ENCODE assay signal across 23 cellular contexts in the genomic region with DNA sequence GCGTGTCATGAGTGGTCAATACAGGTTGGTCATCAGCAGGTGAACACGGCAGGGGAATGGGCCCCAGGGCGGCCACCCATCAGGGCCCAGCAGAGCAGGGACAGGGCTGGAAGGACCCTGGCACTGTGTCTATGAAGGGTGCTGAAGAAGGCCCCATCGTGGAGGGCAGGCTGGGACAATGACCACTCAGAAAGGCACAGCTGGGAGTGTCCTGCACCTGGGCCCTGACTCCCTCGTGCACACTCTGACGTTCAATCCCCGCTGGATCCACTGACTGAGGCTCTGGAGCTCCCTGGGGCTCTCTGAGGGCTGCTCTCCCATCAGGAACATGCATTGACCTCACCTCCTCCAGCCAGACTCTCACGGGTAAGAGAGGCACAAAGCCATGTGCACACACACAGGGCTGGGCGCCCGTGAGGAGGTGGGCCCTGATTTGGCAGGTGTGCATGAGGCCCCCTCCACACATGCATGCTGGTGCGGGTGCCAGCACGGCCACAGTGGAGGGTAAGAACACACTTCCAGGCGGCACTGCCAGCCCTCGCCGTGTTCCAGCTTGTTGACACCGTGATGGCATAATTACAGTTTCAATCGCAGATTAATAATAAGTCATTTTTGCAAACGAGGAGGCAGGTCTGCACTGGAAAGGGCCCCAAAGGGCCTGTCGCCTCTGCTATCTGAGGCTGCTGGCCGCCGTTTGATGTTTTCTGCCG. TPM values are rescaled to one million over a fixed set of nuclear protein-coding genes. Genes with fewer than 3 reads are reported as not detected.
A peak's percentile ranks its signal among the peaks of the same experiment; 100 is the strongest.
DNase-seq lines count a peak whose midpoint lies in the region; ATAC-seq and TF ChIP-seq lines count a peak whose summit lies in the region.
"Had no signal": no experiment of that assay in that cellular context is flagged by ENCODE, and none has a peak within 500 bp of the region (broad histone marks: within the 10 kb centered on the region; RNA-seq: fewer than 3 reads in every experiment).

No MANE protein-coding gene starts in this region.

- no peak for TF ChIP-seq CTCF in coronary artery (IDR thresholded peaks at IDR 0.05)

- no peak overlapping the region for H2BK12ac ChIP-seq in neuronal stem cell (ENCODE audit: low read length)

- ATAC-seq in sciatic nerve (no peak), GM21381 (IDR thresholded peaks at IDR 0.05; ENCODE audit: unreplicated experiment) (no peak)
- ATAC-seq: body of pancreas; CD8-positive, alpha-beta T cell; lower lobe of right lung; pancreas had no signal

- peaks cover 0 to 6% (median 0%) of the 10 kb centered on the region in 3 experiments for H3K27me3 ChIP-seq in neuronal stem cell (ENCODE audit: control insufficient read depth in 3 of 3, insufficient read depth in 3 of 3, low read depth in 1 of 3, low read length in 3 of 3)
- H3K27me3 ChIP-seq: body of pancreas, pancreas, transverse colon had no signal

- peaks cover 25 to 30% of the 10 kb centered on the region in 2 donors for H3K4me1 ChIP-seq in neuronal stem cell (ENCODE audit: control insufficient read depth in 2 of 2, insufficient read depth in 1 of 2, low read depth in 1 of 2, low read length in 2 of 2)
- H3K4me1 ChIP-seq: pancreas had no signal

- H2BK5ac ChIP-seq in neuronal stem cell (ENCODE audit: low read length): no peak overlapping the region

- no CpG with 5 or more reads among the region's 22 CpGs for WGBS in neuronal stem cell (ENCODE audit: extremely low coverage in 2 of 2, insufficient read length in 2 of 2, insufficient replicate concordance in 1 of 2), 2 donors

- H3K23ac ChIP-seq in neuronal stem cell (ENCODE audit: low read depth, low read length, poor library complexity): peak overlapping the region; percentile 70

- H3K4ac ChIP-seq in neuronal stem cell (ENCODE audit: low read length): peak overlapping the region; percentile 71

- H3K9ac ChIP-seq in neuronal stem cell (ENCODE audit: low read depth, low read length, poor library complexity): no peak overlapping the region
- H3K9ac ChIP-seq: GM23248 had no signal

- no peak overlapping the region for H3K4me2 ChIP-seq in neuronal stem cell (ENCODE audit: insufficient read depth, low read length, poor library complexity, severe bottlenecking)
- H3K4me2 ChIP-seq: PC-9 had no signal

- H3K27ac ChIP-seq in coronary artery (no peak overlapping the region), neuronal stem cell (replicated peaks; ENCODE audit: low read length) (no peak overlapping the region)
- H3K27ac ChIP-seq: body of pancreas, GM23248, lower lobe of right lung, pancreas, PC-9, transverse colon had no signal

- H3K9me3 ChIP-seq in neuronal stem cell (replicated peaks in 1 of 2; ENCODE audit: control insufficient read depth in 2 of 2, insufficient read depth in 1 of 2, low read depth in 1 of 2, low read length in 2 of 2): no peaks in the 10 kb centered on the region
- H3K9me3 ChIP-seq: body of pancreas, lower lobe of right lung, pancreas, transverse colon had no signal

- H3K14ac ChIP-seq in neuronal stem cell (ENCODE audit: low read length): no peak overlapping the region

- H2BK15ac ChIP-seq in neuronal stem cell (ENCODE audit: low read length): peak overlapping the region; percentile 16

- peak overlapping the region; percentile 62 for H2AK5ac ChIP-seq in neuronal stem cell (ENCODE audit: low read depth, low read length)

- H3K4me3 ChIP-seq in coronary artery (no peak overlapping the region), neuronal stem cell (ENCODE audit: low read length in 2 of 2) (no peak overlapping the region)
- H3K4me3 ChIP-seq: body of pancreas, GM23248, lower lobe of right lung, pancreas, PC-9, transverse colon had no signal

- intact Hi-C loops in sciatic nerve (cut with DNase I): no loop called here

- peak overlapping the region; percentile 80 for H3K18ac ChIP-seq in neuronal stem cell (ENCODE audit: low read length)

- H4K91ac ChIP-seq in neuronal stem cell (ENCODE audit: low read depth, low read length, poor library complexity): peak overlapping the region; percentile 59

- H2BK120ac ChIP-seq in neuronal stem cell (ENCODE audit: low read depth, low read length): no peak overlapping the region

- DNase-seq in DMS79 treated with DMSO at 0.1 percent for 48 hours (lab: John Stamatoyannopoulos, UW) (peak; percentile 83), NCI-H1417 (lab: John Stamatoyannopoulos, UW) (peak in 2 of 3 experiments; percentile 87 to 94), coronary artery (ENCODE audit: low spot score) (peak; percentile 56), neuronal stem cell (ENCODE audit: low spot score) (no peak), NCI-H748 treated with DMSO at 0.1 percent for 48 hours (lab: John Stamatoyannopoulos, UW) (no peak), sciatic nerve (ENCODE audit: low spot score) (no peak)
- DNase-seq: activated CD4-positive, alpha-beta T cell treated with anti-CD3 and anti-CD28 coated beads for 4 hours; activated naive CD8-positive, alpha-beta T cell treated with anti-CD3 and anti-CD28 coated beads for 36 hours; body of pancreas; CD8-positive, alpha-beta T cell; DMS53; GM23248; hippocampal formation; KG1; lower lobe of right lung; NCI-H774; PC-9; SIG-M5; stimulated activated CD4-positive, alpha-beta T cell treated with anti-CD3 and anti-CD28 coated beads, Interleukin-2, amount 100 ng/mL, for 24 hours; T-helper 1 cell; transverse colon had no signal

- no peaks in the 10 kb centered on the region for H3K79me1 ChIP-seq in neuronal stem cell (ENCODE audit: low read depth, low read length)

- no peak overlapping the region for H4K8ac ChIP-seq in neuronal stem cell (ENCODE audit: low read depth, low read length)

- H2AFZ ChIP-seq in neuronal stem cell (ENCODE audit: low read length): no peak overlapping the region
- H2AFZ ChIP-seq: GM23248, PC-9 had no signal

- H3K36me3 ChIP-seq in neuronal stem cell (replicated peaks in 1 of 2; ENCODE audit: control insufficient read depth in 2 of 2, insufficient read depth in 2 of 2, low read length in 2 of 2): no peaks in the 10 kb centered on the region
- H3K36me3 ChIP-seq: lower lobe of right lung, pancreas, transverse colon had no signal

RNA-seq across cellular contexts. Expression of gene SMAD7, which starts 58.5 kb away (rescaled TPM):
- polyA plus RNA-seq in neuronal stem cell (2013, experiment 1 of 2): 0.57 TPM
- polyA plus RNA-seq in neuronal stem cell (2013, experiment 2 of 2): 0.79 TPM
- 44.0 TPM for total RNA-seq in sciatic nerve

Comparison
In these comparisons a context has a peak if more than half of its experiments do, and no peak if none do; other contexts are left out.
1. DNase-seq: peak in DMS79 treated with DMSO at 0.1 percent for 48 hours (single experiment), NCI-H1417 (2 of 3) and coronary artery (single experiment); none in neuronal stem cell (single experiment), NCI-H748 treated with DMSO at 0.1 percent for 48 hours (single experiment) and sciatic nerve (single experiment).